25 cellular contexts compared by ENCODE assay signal in genomic region chr18:46271488-46271887, GRCh38.
"Had no signal": no experiment of that assay in that cellular context is flagged by ENCODE, and none has a peak within 500 bp of the region (broad histone marks: within the 10 kb centered on the region; RNA-seq: fewer than 3 reads in every experiment).

No MANE protein-coding gene starts in this region.

- H3K27ac Mint-ChIP-seq: dendritic cell treated with granulocyte-macrophage colony-stimulating factor and Interleukin-4, amounts not matched to agents 40 ng/mL and 50 ng/mL, for 4 days had no signal

- H3K9me3 Mint-ChIP-seq: dendritic cell treated with granulocyte-macrophage colony-stimulating factor and Interleukin-4, amounts not matched to agents 40 ng/mL and 50 ng/mL, for 4 days; effector memory CD8-positive, alpha-beta T cell had no signal

- H3K36me3 ChIP-seq: colonic mucosa, gastrocnemius medialis had no signal

- ATAC-seq: effector memory CD8-positive, alpha-beta T cell; esophagus mucosa; foreskin keratinocyte; gastrocnemius medialis; gastroesophageal sphincter; heart left ventricle had no signal

- H3K27ac ChIP-seq: colonic mucosa, coronary artery, dorsolateral prefrontal cortex, epithelial cell of prostate, esophagus muscularis mucosa, esophagus squamous epithelium, foreskin keratinocyte, gastrocnemius medialis, gastroesophageal sphincter, heart left ventricle had no signal

- FAIRE-seq: colon, endometrium, frontal cortex had no signal

- H3K4me3 Mint-ChIP-seq: dendritic cell treated with granulocyte-macrophage colony-stimulating factor and Interleukin-4, amounts not matched to agents 40 ng/mL and 50 ng/mL, for 4 days; effector memory CD8-positive, alpha-beta T cell had no signal

- H3K4me1 ChIP-seq: colonic mucosa, esophagus squamous epithelium, foreskin keratinocyte, gastroesophageal sphincter had no signal

- DNase-seq: colonic mucosa; cortex of kidney; dermis blood vessel endothelial cell; dorsolateral prefrontal cortex; effector CD4-positive, alpha-beta T cell; effector CD8-positive, alpha-beta T cell; effector memory CD4-positive, alpha-beta T cell; effector memory CD8-positive, alpha-beta T cell; erythroblast; esophagus squamous epithelium; foreskin fibroblast; foreskin keratinocyte; foreskin melanocyte; gastrocnemius medialis; glutamatergic neuron; heart left ventricle had no signal

- H3K9me3 ChIP-seq: colonic mucosa, esophagus muscularis mucosa, esophagus squamous epithelium, gastrocnemius medialis, gastroesophageal sphincter, heart left ventricle had no signal

- H3K27me3 Mint-ChIP-seq: dendritic cell treated with granulocyte-macrophage colony-stimulating factor and Interleukin-4, amounts not matched to agents 40 ng/mL and 50 ng/mL, for 4 days; effector memory CD8-positive, alpha-beta T cell had no signal

- H3K27me3 ChIP-seq: colonic mucosa, dorsolateral prefrontal cortex, esophagus muscularis mucosa, esophagus squamous epithelium, foreskin keratinocyte, gastrocnemius medialis, gastroesophageal sphincter, heart left ventricle had no signal

- H3K4me3 ChIP-seq: colonic mucosa, coronary artery, dorsolateral prefrontal cortex, esophagus muscularis mucosa, esophagus squamous epithelium, gastrocnemius medialis, gastroesophageal sphincter, heart left ventricle had no signal
